8 cellular contexts compared by ENCODE assay signal in genomic region chrX:11111947-11112346, GRCh38. TPM values are rescaled to one million over a fixed set of nuclear protein-coding genes. Genes with fewer than 3 reads are reported as not detected.
A peak's percentile ranks its signal among the peaks of the same experiment; 100 is the strongest.
DNase-seq lines count a peak whose midpoint lies in the region; ATAC-seq and TF ChIP-seq lines count a peak whose summit lies in the region.

No MANE protein-coding gene starts in this region.

- H3K4me1 Mint-ChIP-seq in naive thymus-derived CD8-positive, alpha-beta T cell: peaks cover 7 to 31% (median 26%) of the 10 kb centered on the region in 4 donors

- H3K27ac ChIP-seq in Karpas-422 (ENCODE audit: low read length): no peak overlapping the region
- peak overlapping the region in 19 of 59 donors; percentile 11 to 85 (median 67) for H3K27ac ChIP-seq in dorsolateral prefrontal cortex

- no peaks in the 10 kb centered on the region; the same call in 1 of the 2 replicates for H3K36me3 ChIP-seq in Karpas-422 (ENCODE audit: insufficient read depth, low read length)

- no peaks in the 10 kb centered on the region for H3K9me3 Mint-ChIP-seq in naive thymus-derived CD8-positive, alpha-beta T cell

- H3K9me3 ChIP-seq in Karpas-422 (ENCODE audit: low read length): peaks cover 7% of the 10 kb centered on the region

- no peaks in the 10 kb centered on the region for H3K27me3 Mint-ChIP-seq in naive thymus-derived CD8-positive, alpha-beta T cell

- DNase-seq in AG10803 (ENCODE audit: low read depth) (no peak), Karpas-422 (no peak), dorsolateral prefrontal cortex (no peak), hepatic stellate cell (ENCODE audit: low spot score) (no peak), activated gamma-delta T cell (lab: John Stamatoyannopoulos, UW) (no peak)
- no peak for DNase-seq in naive thymus-derived CD8-positive, alpha-beta T cell
- no peak for DNase-seq in activated effector memory CD4-positive, alpha-beta T cell treated with Interleukin-2 at 50 U/mL for 16 hours

- H3K4me1 ChIP-seq in Karpas-422 (ENCODE audit: low read length): peaks cover 30% of the 10 kb centered on the region

- peak overlapping the region; percentile 80 for H3K9ac ChIP-seq in Karpas-422 (ENCODE audit: low read length)

- H3K79me2 ChIP-seq in Karpas-422 (ENCODE audit: low read length): peaks cover 35% of the 10 kb centered on the region

- H3K4me3 Mint-ChIP-seq in naive thymus-derived CD8-positive, alpha-beta T cell: peak overlapping the region in 8 of 10 donors; percentile 89 to 98 (median 96)

- H3K27ac Mint-ChIP-seq in naive thymus-derived CD8-positive, alpha-beta T cell: peak overlapping the region in 7 of 10 donors; percentile 93 to 98 (median 96)

- H2AFZ ChIP-seq in Karpas-422 (ENCODE audit: low read length): no peak overlapping the region

- no peak for TF ChIP-seq CTCF in AG10803 (conservative IDR thresholded peaks at IDR 0.05; ENCODE audit: low read length)
- no peak for TF ChIP-seq CTCF in dorsolateral prefrontal cortex (IDR thresholded peaks at IDR 0.05 in 54 of 56, conservative IDR thresholded peaks at IDR 0.05 in 2 of 56; ENCODE audit: low read depth in 1 of 56, partially characterized antibody in 56 of 56)

- POLR2A ChIA-PET in naive thymus-derived CD8-positive, alpha-beta T cell (lab: Charles Lee): no interaction called here

- H3K4me3 ChIP-seq in AG10803 (ENCODE audit: low read length): peak overlapping the region; percentile 84
- H3K4me3 ChIP-seq in Karpas-422 (ENCODE audit: low read length): peak overlapping the region; percentile 79
- peak overlapping the region; percentile 51 to 83 (median 68) for H3K4me3 ChIP-seq in dorsolateral prefrontal cortex

- H3K36me3 Mint-ChIP-seq in naive thymus-derived CD8-positive, alpha-beta T cell: peaks cover 0 to 31% (median 0%) of the 10 kb centered on the region in 3 donors

- no peak for ATAC-seq in naive thymus-derived CD8-positive, alpha-beta T cell
- ATAC-seq in HG02642 (IDR thresholded peaks at IDR 0.05; ENCODE audit: poor library complexity, unreplicated experiment): no peak

- H3K4me2 ChIP-seq in Karpas-422 (ENCODE audit: low read depth, low read length, poor library complexity, severe bottlenecking): peak overlapping the region; percentile 79

- H3K27me3 ChIP-seq in Karpas-422 (ENCODE audit: low read length) (no peaks in the 10 kb centered on the region), dorsolateral prefrontal cortex (peaks cover 0 to 62% (median 11%) of the 10 kb centered on the region in 45 donors)

- H4K20me1 ChIP-seq in Karpas-422 (ENCODE audit: insufficient read depth, low read depth, low read length): peaks cover 11% of the 10 kb centered on the region; the same call in 1 of the 2 replicates

- no peaks in the 10 kb centered on the region for H3K9me2 ChIP-seq in Karpas-422 (replicated peaks; ENCODE audit: insufficient read depth, low read length)

- intact Hi-C loops in dorsolateral prefrontal cortex (cut with DNase I): no loop called here

RNA-seq across cellular contexts. Expression of gene HCCS, which starts 0.8 kb away (rescaled TPM):
- 13.7 and 27.4 TPM in 2 replicates for total RNA-seq in Karpas-422 (2014; rRNA removed; shearing (Covaris generic); ENCODE audit: low replicate concordance)
- 10 to 100 TPM in 118 of 120 experiments, 1 to 10 TPM in 2; 7.6 to 31.6 (median 21.0) TPM for total RNA-seq in dorsolateral prefrontal cortex
- total RNA-seq in naive thymus-derived CD8-positive, alpha-beta T cell: 10 to 100 TPM; 11.4 to 12.4 TPM
- 10 to 100 TPM; 18.1 to 21.4 (median 20.0) TPM for polyA plus RNA-seq in naive thymus-derived CD8-positive, alpha-beta T cell
